In genomic region chr19:46784262-46785053, GRCh38 we compare ENCODE assay signal across 1 cellular context.
TF ChIP-seq lines count a peak whose summit lies in the region.

No MANE protein-coding gene starts in this region.

TF ChIP-seq in HepG2, 621 proteins besides CTCF, POLR2A, EP300 and RAD21 (continued from another document and continues in another):
- no peak for TF ChIP-seq ZNF646 (CRISPR knock-in tag; IDR thresholded peaks at IDR 0.05)
- TF ChIP-seq BATF2 (CRISPR knock-in tag; IDR thresholded peaks at IDR 0.05): no peak
- TF ChIP-seq FUBP1 (CRISPR knock-in tag; IDR thresholded peaks at IDR 0.05; ENCODE audit: borderline replicate concordance): no peak
- no peak for TF ChIP-seq ZNF362 (CRISPR knock-in tag; IDR thresholded peaks at IDR 0.05; ENCODE audit: borderline replicate concordance)
- no peak for TF ChIP-seq ZNF234 (CRISPR knock-in tag; conservative IDR thresholded peaks at IDR 0.05)
- no peak for TF ChIP-seq RBAK (CRISPR knock-in tag; IDR thresholded peaks at IDR 0.05)
- no peak for TF ChIP-seq ZBTB39 (CRISPR knock-in tag; IDR thresholded peaks at IDR 0.05)
- TF ChIP-seq SNRNP70 (IDR thresholded peaks at IDR 0.05; ENCODE audit: low read depth, low read length): no peak
- 0 out of 2 replicates have a peak, but pooled peaks have one; percentile 25 for TF ChIP-seq ZNF878 (CRISPR knock-in tag; IDR thresholded peaks at IDR 0.05)
- peak; percentile 81 for TF ChIP-seq GABPB1 (CRISPR knock-in tag; IDR thresholded peaks at IDR 0.05)
- no peak for TF ChIP-seq TRIM22 (IDR thresholded peaks at IDR 0.05)
- peak; percentile 12; the same call in 1 of the 2 replicates for TF ChIP-seq FOXK1 (CRISPR knock-in tag; IDR thresholded peaks at IDR 0.05; ENCODE audit: borderline replicate concordance, low read depth)
- TF ChIP-seq GATAD1 (CRISPR knock-in tag; IDR thresholded peaks at IDR 0.05): no peak
- TF ChIP-seq THRA (CRISPR knock-in tag; IDR thresholded peaks at IDR 0.05; ENCODE audit: borderline replicate concordance): peak; percentile 53; the same call in 1 of the 2 replicates
- 0 out of 2 replicates have a peak, but pooled peaks have one; percentile 8 for TF ChIP-seq KDM1A (CRISPR knock-in tag; IDR thresholded peaks at IDR 0.05)
- no peak for TF ChIP-seq ZBTB43 (CRISPR knock-in tag; conservative IDR thresholded peaks at IDR 0.05)
- TF ChIP-seq HNF1B (CRISPR knock-in tag; IDR thresholded peaks at IDR 0.05): peak; percentile 59; the same call in 1 of the 2 replicates
- TF ChIP-seq ZNF12 (CRISPR knock-in tag; IDR thresholded peaks at IDR 0.05): peak; percentile 69; the same call in 1 of the 2 replicates
- TF ChIP-seq ATF7 (IDR thresholded peaks at IDR 0.05): no peak
- TF ChIP-seq ATF7 (CRISPR knock-in tag; IDR thresholded peaks at IDR 0.05): no peak
- TF ChIP-seq HINFP (CRISPR knock-in tag; IDR thresholded peaks at IDR 0.05; ENCODE audit: low read depth): peak; percentile 34; the same call in 1 of the 2 replicates
- no peak for TF ChIP-seq KDM5A (IDR thresholded peaks at IDR 0.05; ENCODE audit: borderline replicate concordance, low read length)
- TF ChIP-seq MYNN (CRISPR knock-in tag; IDR thresholded peaks at IDR 0.05; ENCODE audit: low read depth): no peak
- no peak for TF ChIP-seq HNRNPUL1 (IDR thresholded peaks at IDR 0.05; ENCODE audit: low read depth, low read length)
- no peak for TF ChIP-seq GRHL1 (CRISPR knock-in tag; conservative IDR thresholded peaks at IDR 0.05)
- TF ChIP-seq ARHGAP35 (CRISPR knock-in tag; IDR thresholded peaks at IDR 0.05; ENCODE audit: borderline replicate concordance): no peak
- TF ChIP-seq MLX (CRISPR knock-in tag; IDR thresholded peaks at IDR 0.05): no peak
- TF ChIP-seq ZNF597 (CRISPR knock-in tag; IDR thresholded peaks at IDR 0.05): no peak
- no peak for TF ChIP-seq ZNF382 (CRISPR knock-in tag; IDR thresholded peaks at IDR 0.05; ENCODE audit: borderline replicate concordance)
